ENCODE assay signal across 12 cellular contexts in genomic region chr16:56986361-56986760, GRCh38. TPM values are rescaled to one million over a fixed set of nuclear protein-coding genes. Genes with fewer than 3 reads are reported as not detected.
DNase-seq lines count a peak whose midpoint lies in the region; ATAC-seq and TF ChIP-seq lines count a peak whose summit lies in the region.
"Had no signal": no experiment of that assay in that cellular context is flagged by ENCODE, and none has a peak within 500 bp of the region (broad histone marks: within the 10 kb centered on the region; RNA-seq: fewer than 3 reads in every experiment).

No MANE protein-coding gene starts in this region.

- H3K27ac ChIP-seq in heart left ventricle (peak overlapping the region in 11 of 12 donors; percentile 17 to 76 (median 65)), RWPE2 (ENCODE audit: poor library complexity, severe bottlenecking) (peak overlapping the region; percentile 10), transverse colon (peak overlapping the region; percentile 31 to 68 (median 62))

- peaks cover 0 to 24% (median 0%) of the 10 kb centered on the region in 9 donors for H3K36me3 ChIP-seq in heart left ventricle
- H3K36me3 ChIP-seq in RWPE2 (ENCODE audit: low read depth): no peaks in the 10 kb centered on the region
- no peaks in the 10 kb centered on the region for H3K36me3 ChIP-seq in transverse colon

- TF ChIP-seq EP300 in transverse colon (IDR thresholded peaks at IDR 0.05; ENCODE audit: low read depth): no peak

- H3K36me3 Mint-ChIP-seq in immature natural killer cell: peaks cover 3 to 23% (median 21%) of the 10 kb centered on the region in 3 donors

- H3K4me1 ChIP-seq in heart left ventricle (peaks cover 0 to 79% (median 39%) of the 10 kb centered on the region in 12 donors), RWPE2 (ENCODE audit: insufficient read depth, poor library complexity, severe bottlenecking) (peaks cover 11% of the 10 kb centered on the region), transverse colon (peaks cover 23 to 68% (median 34%) of the 10 kb centered on the region in 4 donors)

- peaks cover 4 to 8% (median 6%) of the 10 kb centered on the region in 3 donors for H3K27me3 Mint-ChIP-seq in immature natural killer cell (ENCODE audit: low read depth in 3 of 3)

- no peak for TF ChIP-seq CTCF in heart left ventricle (IDR thresholded peaks at IDR 0.05)
- no peak for TF ChIP-seq CTCF in RWPE2 (IDR thresholded peaks at IDR 0.05; ENCODE audit: poor library complexity, severe bottlenecking)
- no peak for TF ChIP-seq CTCF in transverse colon (IDR thresholded peaks at IDR 0.05)

- intact Hi-C loops in heart left ventricle (cut with DNase I) (loop anchor here in 1 of 10 donors (2.0 kb wide), 1 partner anchor 22 kb away; no protein-coding TSS in a partner anchor), Right ventricle myocardium inferior (cut with DNase I) (no loop called here), transverse colon (cut with DNase I; ENCODE audit: low total_unique reads) (no loop called here)

- H3K9me3 ChIP-seq in heart left ventricle (no peaks in the 10 kb centered on the region), RWPE2 (ENCODE audit: severe bottlenecking) (no peaks in the 10 kb centered on the region), transverse colon (no peaks in the 10 kb centered on the region)

- H3K27me3 ChIP-seq in heart left ventricle (no peaks in the 10 kb centered on the region), RWPE2 (ENCODE audit: insufficient read depth, poor library complexity, severe bottlenecking) (no peaks in the 10 kb centered on the region), transverse colon (no peaks in the 10 kb centered on the region)
- H3K27me3 ChIP-seq: dorsolateral prefrontal cortex had no signal

- H3K4me1 Mint-ChIP-seq in immature natural killer cell: peaks cover 53 to 73% of the 10 kb centered on the region in 2 donors

- peak in 1 of 5 donors; percentile 28 for DNase-seq in heart left ventricle
- DNase-seq in Right ventricle myocardium inferior (ENCODE audit: missing footprints): no peak
- DNase-seq in RWPE2 (ENCODE audit: low spot score): no peak
- no peak for DNase-seq in immature natural killer cell
- DNase-seq in transverse colon: no peak
- DNase-seq in NCI-H2227 (lab: John Stamatoyannopoulos, UW; ENCODE audit: unreplicated experiment): no peak
- no peak for DNase-seq in NCI-H1417 treated with DMSO at 0.1 percent for 48 hours (lab: John Stamatoyannopoulos, UW)
- no peak for DNase-seq in NCI-H2171 treated with DMSO at 0.1 percent for 48 hours (lab: John Stamatoyannopoulos, UW)
- DNase-seq: dorsolateral prefrontal cortex, kidney glomerular epithelial cell, NCI-H510A treated with DMSO at 0.1 percent for 48 hours, SHP77 treated with DMSO at 0.1 percent for 48 hours had no signal

- 65 to 80% (median 72%) methylated on average over 1 of the region's 1 CpG for WGBS in heart left ventricle, 4 donors
- 50% methylated on average over 1 of the region's 1 CpG; no CpG with 5 or more reads in 1 of the 2 donors for WGBS in transverse colon (ENCODE audit: low coverage in 1 of 2), 2 donors

- in situ Hi-C loops in transverse colon (cut with MboI; ENCODE audit: low pct_ligation_motif_present in 1 of 4, low pct_unique_long_range_greater_than_20kb in 1 of 4, low sequenced_read_pairs in 3 of 4): no loop called here

- peak overlapping the region in 4 of 6 donors; percentile 59 to 98 (median 72) for H3K27ac Mint-ChIP-seq in immature natural killer cell

- H3K4me3 Mint-ChIP-seq in immature natural killer cell: peak overlapping the region in 1 of 5 donors; percentile 17

- no peak for TF ChIP-seq POLR2A in heart left ventricle (IDR thresholded peaks at IDR 0.05)
- TF ChIP-seq POLR2A in transverse colon (IDR thresholded peaks at IDR 0.05): no peak

- ATAC-seq in heart left ventricle (peak in 1 of 4 donors; percentile 7), Right ventricle myocardium inferior (no peak), RWPE2 (ENCODE audit: low read depth) (no peak)

- H3K4me3 ChIP-seq in heart left ventricle (no peak overlapping the region), RWPE2 (ENCODE audit: severe bottlenecking) (no peak overlapping the region), transverse colon (no peak overlapping the region)
- H3K4me3 ChIP-seq: dorsolateral prefrontal cortex had no signal

- no peaks in the 10 kb centered on the region for H3K9me3 Mint-ChIP-seq in immature natural killer cell

RNA-seq across cellular contexts. Expression of gene NLRC5, which starts 3.0 kb away (rescaled TPM):
- total RNA-seq in heart left ventricle: 10 to 100 TPM in 4 of 9 donors, 1 to 10 TPM in 5; 5.8 to 98.6 (median 9.9) TPM
- 10 to 100 TPM in 1 of 2 donors, 1 to 10 TPM in 1; 6.8 to 11.8 TPM for polyA plus RNA-seq in heart left ventricle
- 8.6 TPM for total RNA-seq in Right ventricle myocardium inferior
- 100 to 1,000 TPM in 1 of 3 donors, 10 to 100 TPM in 2; 18.2 to 151 (median 32.8) TPM for polyA plus RNA-seq in immature natural killer cell
- 100 to 1,000 TPM in 1 of 4 donors, 10 to 100 TPM in 3; 59.4 to 171 (median 73.6) TPM for total RNA-seq in transverse colon

RNA-seq across cellular contexts. Expression of gene CETP, which starts 24.6 kb away (rescaled TPM):
- total RNA-seq in heart left ventricle (1 to 10 TPM in 2 of 9 donors, under 1 TPM in 5, not detected in 2; 0.23 to 3.1 (median 0.30) TPM), Right ventricle myocardium inferior (0.32 TPM), transverse colon (under 1 TPM in 1 of 4 donors, not detected in 3; 0.55 TPM)
- polyA plus RNA-seq in heart left ventricle (under 1 TPM in 1 of 2 donors, not detected in 1; 0.32 TPM), immature natural killer cell (under 1 TPM in 1 of 3 donors, not detected in 2; 0.22 TPM)

RNA-seq across cellular contexts. Expression of gene HERPUD1, which starts 54.4 kb away (rescaled TPM):
- total RNA-seq in heart left ventricle: 100 to 1,000 TPM in 8 of 9 donors, 10 to 100 TPM in 1; 86.9 to 197 (median 117) TPM
- 100 to 1,000 TPM in 1 of 2 donors, 10 to 100 TPM in 1; 41.4 to 226 TPM for polyA plus RNA-seq in heart left ventricle
- 114 TPM for total RNA-seq in Right ventricle myocardium inferior
- polyA plus RNA-seq in immature natural killer cell: 100 to 1,000 TPM in 2 of 3 donors, 10 to 100 TPM in 1; 89.0 to 157 (median 120) TPM
- 100 to 1,000 TPM in 3 of 4 donors, 10 to 100 TPM in 1; 64.1 to 335 (median 186) TPM for total RNA-seq in transverse colon

Comparison
In these comparisons a context has a peak if more than half of its experiments do, and no peak if none do; other contexts are left out.
1. H3K27ac ChIP-seq: peak in every context shown above with its lines; median percentile 65 in heart left ventricle; 62 in transverse colon; 10 in RWPE2.